ENCODE assay signal across 8 cellular contexts in the genomic region with DNA sequence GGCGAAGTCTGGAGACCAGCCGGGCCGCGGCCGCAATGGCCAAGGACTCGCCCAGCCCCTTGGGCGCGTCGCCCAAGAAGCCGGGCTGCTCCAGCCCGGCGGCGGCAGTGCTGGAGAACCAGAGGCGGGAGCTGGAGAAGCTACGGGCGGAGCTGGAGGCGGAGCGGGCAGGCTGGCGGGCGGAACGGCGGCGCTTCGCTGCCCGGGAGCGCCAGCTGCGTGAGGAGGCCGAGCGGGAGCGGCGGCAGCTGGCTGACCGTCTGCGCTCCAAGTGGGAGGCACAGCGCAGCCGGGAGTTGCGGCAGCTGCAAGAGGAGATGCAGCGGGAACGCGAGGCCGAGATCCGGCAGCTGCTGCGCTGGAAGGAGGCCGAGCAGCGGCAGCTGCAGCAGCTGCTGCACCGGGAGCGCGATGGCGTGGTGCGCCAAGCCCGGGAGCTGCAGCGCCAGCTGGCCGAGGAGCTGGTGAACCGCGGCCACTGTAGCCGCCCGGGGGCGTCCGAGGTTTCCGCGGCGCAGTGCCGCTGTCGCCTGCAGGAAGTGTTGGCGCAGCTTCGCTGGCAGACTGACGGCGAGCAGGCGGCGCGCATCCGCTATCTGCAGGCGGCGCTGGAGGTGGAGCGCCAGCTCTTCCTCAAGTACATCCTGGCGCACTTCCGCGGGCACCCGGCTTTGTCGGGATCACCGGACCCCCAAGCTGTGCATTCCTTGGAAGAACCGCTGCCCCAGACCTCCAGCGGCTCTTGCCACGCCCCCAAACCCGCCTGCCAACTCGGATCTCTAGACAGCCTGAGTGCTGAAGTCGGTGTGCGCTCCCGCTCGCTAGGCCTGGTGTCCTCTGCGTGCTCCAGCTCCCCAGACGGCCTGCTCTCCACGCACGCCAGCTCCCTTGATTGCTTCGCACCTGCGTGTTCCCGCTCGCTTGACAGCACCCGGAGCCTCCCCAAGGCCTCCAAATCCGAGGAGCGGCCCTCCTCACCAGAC. TPM values are rescaled to one million over a fixed set of nuclear protein-coding genes. Genes with fewer than 3 reads are reported as not detected.
A peak's percentile ranks its signal among the peaks of the same experiment; 100 is the strongest.
DNase-seq lines count a peak whose midpoint lies in the region; ATAC-seq and TF ChIP-seq lines count a peak whose summit lies in the region.
"Not testable (repeated sequence)": the region's sequence is repeated elsewhere in the genome, so short reads cannot be mapped to it uniquely, and the experiment has no call there.
"Had no signal": no experiment of that assay in that cellular context is flagged by ENCODE, and none has a peak within 500 bp of the region (broad histone marks: within the 10 kb centered on the region; RNA-seq: fewer than 3 reads in every experiment).

No MANE protein-coding gene starts in this region.

- H3K27me3 Mint-ChIP-seq in activated T-cell treated with anti-CD3 and anti-CD28 coated beads, Interleukin-2, amount 50 U/mL, for 4 hours (ENCODE audit: low read depth); natural killer cell treated with Interleukin-12 subunit alpha and Interleukin-12 subunit beta and Interleukin-15 and Interleukin-18, amount 100 ng/mL, for 72 hours: not testable (repeated sequence)

- H3K4me1 ChIP-seq in heart right ventricle: not testable (repeated sequence)

- H3K36me3 ChIP-seq in heart right ventricle: not testable (repeated sequence)

- not testable (repeated sequence) for H3K27ac ChIP-seq in heart right ventricle

- H3K9me3 ChIP-seq in heart right ventricle: not testable (repeated sequence)

- DNase-seq in activated T-cell treated with anti-CD3 and anti-CD28 coated beads, Interleukin-2, amount 50 U/mL, for 4 hours; heart right ventricle; natural killer cell treated with Interleukin-12 subunit alpha and Interleukin-12 subunit beta and Interleukin-15 and Interleukin-18, amount 100 ng/mL, for 72 hours (ENCODE audit: low spot score): not testable (repeated sequence)

- intact Hi-C loops in heart right ventricle (cut with DNase I): not testable (repeated sequence)

- H3K9me3 Mint-ChIP-seq in activated T-cell treated with anti-CD3 and anti-CD28 coated beads, Interleukin-2, amount 50 U/mL, for 4 hours; natural killer cell treated with Interleukin-12 subunit alpha and Interleukin-12 subunit beta and Interleukin-15 and Interleukin-18, amount 100 ng/mL, for 72 hours: not testable (repeated sequence)

- not testable (repeated sequence) for H3K36me3 Mint-ChIP-seq in activated T-cell treated with anti-CD3 and anti-CD28 coated beads, Interleukin-2, amount 50 U/mL, for 4 hours (ENCODE audit: insufficient read depth); natural killer cell treated with Interleukin-12 subunit alpha and Interleukin-12 subunit beta and Interleukin-15 and Interleukin-18, amount 100 ng/mL, for 72 hours

- TF ChIP-seq CTCF in heart right ventricle (IDR thresholded peaks at IDR 0.05): not testable (repeated sequence)

- ATAC-seq in GM19023 (IDR thresholded peaks at IDR 0.05; ENCODE audit: unreplicated experiment): peak; percentile 60
- peak; percentile 84 for ATAC-seq in GM21737 (IDR thresholded peaks at IDR 0.05; ENCODE audit: unreplicated experiment)
- ATAC-seq in HG03066 (IDR thresholded peaks at IDR 0.05; ENCODE audit: low read depth, unreplicated experiment): peak; percentile 60
- peak; percentile 60 for ATAC-seq in HG03565 (IDR thresholded peaks at IDR 0.05; ENCODE audit: unreplicated experiment)
- peak; percentile 81 to 86 for ATAC-seq in activated T-cell treated with anti-CD3 and anti-CD28 coated beads, Interleukin-2, amount 50 U/mL, for 4 hours
- ATAC-seq in heart right ventricle: peak; percentile 83 to 90 (median 89)
- peak; percentile 89 to 95 for ATAC-seq in natural killer cell treated with Interleukin-12 subunit alpha and Interleukin-12 subunit beta and Interleukin-15 and Interleukin-18, amount 100 ng/mL, for 72 hours

- not testable (repeated sequence) for H3K27ac Mint-ChIP-seq in natural killer cell treated with Interleukin-12 subunit alpha and Interleukin-12 subunit beta and Interleukin-15 and Interleukin-18, amount 100 ng/mL, for 72 hours

- WGBS in heart right ventricle, 2 donors: no CpG with 5 or more reads among the region's 100 CpGs

- not testable (repeated sequence) for H3K4me3 Mint-ChIP-seq in activated T-cell treated with anti-CD3 and anti-CD28 coated beads, Interleukin-2, amount 50 U/mL, for 4 hours; natural killer cell treated with Interleukin-12 subunit alpha and Interleukin-12 subunit beta and Interleukin-15 and Interleukin-18, amount 100 ng/mL, for 72 hours

- H3K27me3 ChIP-seq in heart right ventricle: not testable (repeated sequence)

- H3K4me1 Mint-ChIP-seq in activated T-cell treated with anti-CD3 and anti-CD28 coated beads, Interleukin-2, amount 50 U/mL, for 4 hours (ENCODE audit: low read depth); natural killer cell treated with Interleukin-12 subunit alpha and Interleukin-12 subunit beta and Interleukin-15 and Interleukin-18, amount 100 ng/mL, for 72 hours (ENCODE audit: low read depth in 2 of 2): not testable (repeated sequence)

- H3K4me3 ChIP-seq in heart right ventricle: not testable (repeated sequence)

RNA-seq across cellular contexts. Expression of a gene that starts 0.6 kb away (rescaled TPM):
- total RNA-seq in activated T-cell treated with anti-CD3 and anti-CD28 coated beads, Interleukin-2, amount 50 U/mL, for 4 hours: under 1 TPM in 2 of 3 donors, not detected in 1; 0.20 to 0.61 TPM
- total RNA-seq in heart right ventricle: under 1 TPM in 4 of 10 donors, not detected in 6; 0.04 to 0.21 (median 0.10) TPM
- polyA plus RNA-seq in heart right ventricle: under 1 TPM in 1 of 2 donors, not detected in 1; 0.03 TPM
- 1 to 10 TPM in 1 of 2 donors, under 1 TPM in 1; 0.14 to 1.4 TPM for total RNA-seq in natural killer cell treated with Interleukin-12 subunit alpha and Interleukin-12 subunit beta and Interleukin-15 and Interleukin-18, amount 100 ng/mL, for 72 hours
- total RNA-seq: mammary epithelial cell had no signal

RNA-seq across cellular contexts. Expression of a gene that starts 33.1 kb away (rescaled TPM):
- 1 to 10 TPM; 8.1 to 8.8 (median 8.2) TPM for total RNA-seq in activated T-cell treated with anti-CD3 and anti-CD28 coated beads, Interleukin-2, amount 50 U/mL, for 4 hours
- 1 to 10 TPM; 1.2 to 2.4 (median 1.8) TPM for total RNA-seq in heart right ventricle
- 1 to 10 TPM in 1 of 2 donors, under 1 TPM in 1; 0.65 to 2.0 TPM for polyA plus RNA-seq in heart right ventricle
- 1 to 10 TPM; 7.4 to 9.7 TPM for total RNA-seq in natural killer cell treated with Interleukin-12 subunit alpha and Interleukin-12 subunit beta and Interleukin-15 and Interleukin-18, amount 100 ng/mL, for 72 hours
